8 cellular contexts compared by ENCODE assay signal in the genomic region with DNA sequence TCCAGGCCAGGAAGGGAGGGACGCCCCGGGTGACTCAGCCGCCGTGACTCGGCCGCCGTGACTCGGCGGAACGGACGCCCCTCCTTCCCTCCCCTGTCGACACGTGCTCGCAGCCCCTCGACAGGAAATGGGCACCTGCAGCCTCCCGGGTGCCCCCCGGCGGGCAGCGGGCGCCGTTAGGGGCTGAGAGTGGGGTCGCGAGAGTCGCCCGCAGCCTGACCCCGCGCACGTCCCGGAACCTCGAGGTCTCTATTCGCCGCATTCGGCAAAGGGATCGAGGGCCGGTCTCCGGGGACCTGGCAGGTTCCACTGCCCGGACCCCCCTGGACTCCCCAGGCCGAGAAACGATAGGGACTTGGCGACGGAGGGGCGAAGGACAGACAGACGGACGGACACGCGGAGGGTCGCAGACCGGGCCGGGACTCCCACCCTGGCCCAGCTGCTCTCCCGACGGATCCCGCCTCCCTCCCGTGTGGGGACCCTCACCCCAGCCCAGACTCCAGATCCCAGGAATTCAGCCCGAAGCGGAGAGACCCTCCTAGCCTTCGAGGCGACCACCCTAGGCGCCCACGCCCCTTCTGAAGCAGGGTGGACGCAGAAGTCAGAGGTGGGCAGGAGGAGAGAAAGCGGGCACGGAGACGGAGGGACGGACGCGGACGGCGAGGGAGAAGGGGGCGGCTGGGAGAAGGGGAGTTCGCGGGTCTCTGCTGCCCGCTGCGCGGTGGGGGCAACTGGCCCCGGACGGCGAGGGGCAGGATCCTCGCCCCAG. TPM values are rescaled to one million over a fixed set of nuclear protein-coding genes. Genes with fewer than 3 reads are reported as not detected.
A peak's percentile ranks its signal among the peaks of the same experiment; 100 is the strongest.
DNase-seq lines count a peak whose midpoint lies in the region; ATAC-seq, FAIRE-seq and TF ChIP-seq lines count a peak whose summit lies in the region.

No MANE protein-coding gene starts in this region.

- intact Hi-C loops in activated naive CD4-positive, alpha-beta T cell treated with anti-CD3 and anti-CD28 coated beads for 36 hours (cut with micrococcal nuclease), result loop anchor here (1.0 to 10.0 kb wide), 8 partner anchors 11 to 284 kb away; a partner anchor contains a TSS
- intact Hi-C loops in left cardiac atrium (cut with DNase I), result no loop called here

- FAIRE-seq in RCC 7860 (lab: Jason Lieb, UNC), result no peak

- CTCF ChIA-PET in activated naive CD4-positive, alpha-beta T cell treated with anti-CD3 and anti-CD28 coated beads for 36 hours (lab: Charles Lee), result interaction anchor here (0.7 to 2.6 kb wide), 5 partner anchors 9 to 146 kb away, joined by 4 to 16 read pairs (median 5); a partner anchor contains a TSS

- peak; percentile 65 for DNase-seq in GM13976 (ENCODE audit: low spot score)
- peak; percentile 77 for DNase-seq in RCC 7860 (ENCODE audit: low spot score)
- peak; percentile 86 for DNase-seq in activated naive CD4-positive, alpha-beta T cell treated with anti-CD3 and anti-CD28 coated beads for 36 hours
- DNase-seq in left cardiac atrium, result peak; percentile 83
- DNase-seq in retinal pigment epithelial cell (ENCODE audit: low read depth), result no peak
- DNase-seq in DMS114 treated with DMSO at 0.1 percent for 48 hours (lab: John Stamatoyannopoulos, UW; ENCODE audit: unreplicated experiment), result no peak
- DNase-seq in NAMALWA (ENCODE audit: low spot score), result no peak
- DNase-seq in NCI-H510A (lab: John Stamatoyannopoulos, UW), result no peak

- no peaks in the 10 kb centered on the region for H3K9me3 Mint-ChIP-seq in activated naive CD4-positive, alpha-beta T cell treated with anti-CD3 and anti-CD28 coated beads for 36 hours

- peak overlapping the region; percentile 83 for H3K4me3 Mint-ChIP-seq in activated naive CD4-positive, alpha-beta T cell treated with anti-CD3 and anti-CD28 coated beads for 36 hours

- peaks cover 36% of the 10 kb centered on the region for H3K4me1 Mint-ChIP-seq in activated naive CD4-positive, alpha-beta T cell treated with anti-CD3 and anti-CD28 coated beads for 36 hours (ENCODE audit: low read depth)

- peak; percentile 48 to 80 for ATAC-seq in left cardiac atrium

- TF ChIP-seq CTCF in GM13976 (IDR thresholded peaks at IDR 0.05; ENCODE audit: borderline replicate concordance, control extremely low read depth, extremely low read depth, insufficient read depth, missing control alignments) (no peak), retinal pigment epithelial cell (conservative IDR thresholded peaks at IDR 0.05; ENCODE audit: low read depth, low read length) (no peak)

- peaks cover 24% of the 10 kb centered on the region for H3K36me3 Mint-ChIP-seq in activated naive CD4-positive, alpha-beta T cell treated with anti-CD3 and anti-CD28 coated beads for 36 hours (ENCODE audit: low read depth)

- peak overlapping the region; percentile 79 for H3K27ac Mint-ChIP-seq in activated naive CD4-positive, alpha-beta T cell treated with anti-CD3 and anti-CD28 coated beads for 36 hours

- peak overlapping the region; percentile 88 for H3K4me3 ChIP-seq in retinal pigment epithelial cell (ENCODE audit: low read length)

- peaks cover 2% of the 10 kb centered on the region for H3K27me3 Mint-ChIP-seq in activated naive CD4-positive, alpha-beta T cell treated with anti-CD3 and anti-CD28 coated beads for 36 hours (ENCODE audit: low read depth)

- in situ Hi-C loops in GM13976 (cut with MboI; ENCODE audit: low sequenced_read_pairs, unreplicated experiment), result no loop called here

RNA-seq across cellular contexts. Expression of a gene that starts 0.6 kb away (rescaled TPM):
- 1 to 10 TPM; 8.2 TPM for total RNA-seq in activated naive CD4-positive, alpha-beta T cell treated with anti-CD3 and anti-CD28 coated beads for 36 hours
- total RNA-seq in left cardiac atrium, result 10 to 100 TPM in 1 of 2 donors, 1 to 10 TPM in 1; 1.3 to 11.1 TPM

RNA-seq across cellular contexts. Expression of a gene that starts 9.1 kb away (rescaled TPM):
- total RNA-seq in activated naive CD4-positive, alpha-beta T cell treated with anti-CD3 and anti-CD28 coated beads for 36 hours, result 10 to 100 TPM; 27.6 to 29.0 TPM
- 10 to 100 TPM; 45.8 to 63.5 TPM for total RNA-seq in left cardiac atrium

RNA-seq across cellular contexts. Expression of a gene that starts 11.3 kb away (rescaled TPM):
- 10 to 100 TPM; 83.1 to 86.6 TPM for total RNA-seq in activated naive CD4-positive, alpha-beta T cell treated with anti-CD3 and anti-CD28 coated beads for 36 hours
- 10 to 100 TPM; 37.8 to 44.3 TPM for total RNA-seq in left cardiac atrium

RNA-seq across cellular contexts. Expression of a gene that starts 19.3 kb away (rescaled TPM):
- total RNA-seq in activated naive CD4-positive, alpha-beta T cell treated with anti-CD3 and anti-CD28 coated beads for 36 hours, result 10 to 100 TPM; 20.0 to 21.9 TPM
- total RNA-seq in left cardiac atrium, result 10 to 100 TPM; 29.9 to 31.8 TPM

RNA-seq across cellular contexts. Expression of a gene that starts 19.7 kb away (rescaled TPM):
- 100 to 1,000 TPM; 117 to 134 TPM for total RNA-seq in activated naive CD4-positive, alpha-beta T cell treated with anti-CD3 and anti-CD28 coated beads for 36 hours
- 10 to 100 TPM; 80.6 to 86.8 TPM for total RNA-seq in left cardiac atrium

Comparison
In these comparisons a context has a peak if more than half of its experiments do, and no peak if none do; other contexts are left out.
1. DNase-seq: peak in GM13976 (single experiment), RCC 7860 (single experiment), activated naive CD4-positive, alpha-beta T cell treated with anti-CD3 and anti-CD28 coated beads for 36 hours (single experiment) and left cardiac atrium (single experiment); none in retinal pigment epithelial cell (single experiment), DMS114 treated with DMSO at 0.1 percent for 48 hours (single experiment), NAMALWA (single experiment) and NCI-H510A (single experiment).